In genomic region chr12:23895792-23896218, GRCh38 we compare ENCODE assay signal across 13 cellular contexts. TPM values are rescaled to one million over a fixed set of nuclear protein-coding genes. Genes with fewer than 3 reads are reported as not detected.
DNase-seq lines count a peak whose midpoint lies in the region; ATAC-seq, FAIRE-seq and TF ChIP-seq lines count a peak whose summit lies in the region.
"Had no signal": no experiment of that assay in that cellular context is flagged by ENCODE, and none has a peak within 500 bp of the region (broad histone marks: within the 10 kb centered on the region; RNA-seq: fewer than 3 reads in every experiment).

No MANE protein-coding gene starts in this region.

- TF ChIP-seq CTCF in fibroblast of pulmonary artery (IDR thresholded peaks at IDR 0.05; ENCODE audit: low read length, missing control alignments) (no peak), progenitor cell of endocrine pancreas (IDR thresholded peaks at IDR 0.05; ENCODE audit: unreplicated experiment) (no peak)

- peak overlapping the region; percentile 22 for H3K4me3 Mint-ChIP-seq in progenitor cell of endocrine pancreas (ENCODE audit: low read depth)
- H3K4me3 Mint-ChIP-seq in stimulated activated memory B cell treated with anti-CD40 and anti-IgM and Interleukin-4, amounts not matched to agents 10 μg/mL and 1 μg/mL and 100 μg/mL, for 72 hours, result no peak overlapping the region
- H3K4me3 Mint-ChIP-seq: T-helper 2 cell treated with Interferon-gamma antibody and Interleukin-4, amounts not matched to agents 5 μg/mL and 100 μg/mL, for 36 hours had no signal

- peak; percentile 90 for DNase-seq in NCI-H146 (lab: John Stamatoyannopoulos, UW)
- peak; percentile 94 for DNase-seq in NCI-H69 (lab: John Stamatoyannopoulos, UW)
- peak; percentile 10 for DNase-seq in fibroblast of pulmonary artery (ENCODE audit: low read depth)
- no peak for DNase-seq in progenitor cell of endocrine pancreas (ENCODE audit: low spot score, unreplicated experiment)
- no peak for DNase-seq in HTR-8/SVneo (ENCODE audit: insufficient read length, low spot score)
- DNase-seq: amniotic stem cell, left ventricle myocardium inferior, PC-9 had no signal

- no peak for ATAC-seq in stimulated activated memory B cell treated with anti-CD40 and anti-IgM and Interleukin-4, amounts not matched to agents 10 μg/mL and 1 μg/mL and 100 μg/mL, for 72 hours
- ATAC-seq in HG02588 (IDR thresholded peaks at IDR 0.05; ENCODE audit: unreplicated experiment), result no peak
- ATAC-seq in GM21447 (IDR thresholded peaks at IDR 0.05; ENCODE audit: unreplicated experiment), result no peak

- peaks cover 19% of the 10 kb centered on the region for H3K4me1 Mint-ChIP-seq in progenitor cell of endocrine pancreas (ENCODE audit: low read depth)
- peaks cover 5% of the 10 kb centered on the region for H3K4me1 Mint-ChIP-seq in stimulated activated memory B cell treated with anti-CD40 and anti-IgM and Interleukin-4, amounts not matched to agents 10 μg/mL and 1 μg/mL and 100 μg/mL, for 72 hours

- H3K27me3 Mint-ChIP-seq in progenitor cell of endocrine pancreas, result no peaks in the 10 kb centered on the region
- no peaks in the 10 kb centered on the region for H3K27me3 Mint-ChIP-seq in stimulated activated memory B cell treated with anti-CD40 and anti-IgM and Interleukin-4, amounts not matched to agents 10 μg/mL and 1 μg/mL and 100 μg/mL, for 72 hours

- no peak overlapping the region for H3K4me3 ChIP-seq in fibroblast of pulmonary artery (replicated peaks; ENCODE audit: low read depth, low read length)
- H3K4me3 ChIP-seq: esophagus muscularis mucosa, left ventricle myocardium inferior, PC-9 had no signal

- peak overlapping the region; percentile 93 for H3K27ac Mint-ChIP-seq in progenitor cell of endocrine pancreas
- no peak overlapping the region for H3K27ac Mint-ChIP-seq in stimulated activated memory B cell treated with anti-CD40 and anti-IgM and Interleukin-4, amounts not matched to agents 10 μg/mL and 1 μg/mL and 100 μg/mL, for 72 hours
- H3K27ac Mint-ChIP-seq: T-helper 2 cell treated with Interferon-gamma antibody and Interleukin-4, amounts not matched to agents 5 μg/mL and 100 μg/mL, for 36 hours had no signal

- peaks cover 6% of the 10 kb centered on the region for H3K9me3 Mint-ChIP-seq in progenitor cell of endocrine pancreas (ENCODE audit: low read depth)
- H3K9me3 Mint-ChIP-seq in stimulated activated memory B cell treated with anti-CD40 and anti-IgM and Interleukin-4, amounts not matched to agents 10 μg/mL and 1 μg/mL and 100 μg/mL, for 72 hours, result no peaks in the 10 kb centered on the region

- H3K36me3 Mint-ChIP-seq in progenitor cell of endocrine pancreas (ENCODE audit: insufficient read depth), result peaks cover 18% of the 10 kb centered on the region
- no peaks in the 10 kb centered on the region for H3K36me3 Mint-ChIP-seq in stimulated activated memory B cell treated with anti-CD40 and anti-IgM and Interleukin-4, amounts not matched to agents 10 μg/mL and 1 μg/mL and 100 μg/mL, for 72 hours

- no peak for FAIRE-seq in HTR-8/SVneo (lab: Jason Lieb, UNC)

RNA-seq across cellular contexts. Expression of gene SOX5, which starts 53.7 kb away (rescaled TPM):
- 49.1 and 56.9 TPM in 2 replicates for total RNA-seq in progenitor cell of endocrine pancreas
- total RNA-seq: PC-9 had no signal

Comparison
In these comparisons a context has a peak if more than half of its experiments do, and no peak if none do; other contexts are left out.
1. DNase-seq: peak in NCI-H146 (single experiment), NCI-H69 (single experiment) and fibroblast of pulmonary artery (single experiment); none in progenitor cell of endocrine pancreas (single experiment) and HTR-8/SVneo (single experiment).